Comparison of ENCODE assay signal across 19 cellular contexts in the genomic region with DNA sequence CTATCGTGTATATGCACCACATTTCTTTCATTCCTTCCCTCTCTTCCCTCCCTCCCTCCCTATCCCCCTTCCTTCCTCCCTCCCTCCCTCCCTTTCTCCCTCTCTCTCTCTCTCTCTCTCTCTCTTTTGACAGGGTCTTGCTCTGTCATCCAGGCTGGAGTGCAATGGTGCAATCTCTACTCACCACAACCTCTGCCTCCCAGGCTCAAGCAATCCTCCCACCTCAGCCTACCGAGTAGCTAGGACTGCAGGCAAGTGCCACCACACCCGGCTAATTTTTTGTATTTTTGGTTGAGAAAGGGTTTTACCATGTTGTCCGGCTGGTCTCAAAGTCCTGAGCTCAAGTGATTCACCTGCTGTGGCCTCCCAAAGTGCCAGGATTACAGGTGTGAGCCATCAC. TPM values are rescaled to one million over a fixed set of nuclear protein-coding genes. Genes with fewer than 3 reads are reported as not detected.
A peak's percentile ranks its signal among the peaks of the same experiment; 100 is the strongest.
DNase-seq lines count a peak whose midpoint lies in the region; ATAC-seq and TF ChIP-seq lines count a peak whose summit lies in the region.
"Had no signal": no experiment of that assay in that cellular context is flagged by ENCODE, and none has a peak within 500 bp of the region (broad histone marks: within the 10 kb centered on the region; RNA-seq: fewer than 3 reads in every experiment).

No MANE protein-coding gene starts in this region.

- no peaks in the 10 kb centered on the region for H3K27me3 ChIP-seq in CD8-positive, alpha-beta memory T cell (ENCODE audit: insufficient read depth, low read length, poor library complexity, severe bottlenecking)
- no peaks in the 10 kb centered on the region for H3K27me3 ChIP-seq in upper lobe of right lung
- H3K27me3 ChIP-seq: upper lobe of left lung had no signal

- DNase-seq in activated CD4-positive, alpha-beta T cell treated with anti-CD3 and anti-CD28 coated beads, Interleukin-2, amount 10 ng/mL, durations not matched to agents 7 days and 5 days, result no peak
- no peak for DNase-seq in activated CD4-positive, alpha-beta T cell treated with anti-CD3 and anti-CD28 coated beads for 4 hours
- DNase-seq in CD8-positive, alpha-beta memory T cell, result no peak
- DNase-seq in activated T-helper 2 cell treated with anti-CD3 and anti-CD28 coated beads, Interferon-gamma antibody, Interleukin-2, Interleukin-4, amounts not matched to agents 10 μg/mL and 5 μg/mL and 100 μg/mL, durations not matched to agents 14 hours and 24 hours and 36 hours (ENCODE audit: low spot score), result no peak
- no peak for DNase-seq in natural killer cell treated with Interleukin-12 subunit alpha and Interleukin-12 subunit beta and Interleukin-15 and Interleukin-18, amount 100 ng/mL, for 72 hours (ENCODE audit: low spot score)
- no peak for DNase-seq in inferior parietal cortex (ENCODE audit: extremely low spot score)
- DNase-seq in upper lobe of right lung, result no peak
- DNase-seq: amniotic stem cell; central memory CD4-positive, alpha-beta T cell; effector CD8-positive, alpha-beta T cell; KG1; lower lobe of right lung; NCI-H1105 treated with DMSO at 0.1 percent for 48 hours; NCI-H748 treated with DMSO at 0.1 percent for 48 hours; PC-9; upper lobe of left lung had no signal

- ATAC-seq in natural killer cell treated with Interleukin-12 subunit alpha and Interleukin-12 subunit beta and Interleukin-15 and Interleukin-18, amount 100 ng/mL, for 72 hours, result no peak
- ATAC-seq in GM18868 (IDR thresholded peaks at IDR 0.05; ENCODE audit: unreplicated experiment) (no peak), upper lobe of right lung (no peak)

- H3K36me3 ChIP-seq in CD8-positive, alpha-beta memory T cell (ENCODE audit: insufficient read depth, low read length), result no peaks in the 10 kb centered on the region
- H3K36me3 ChIP-seq in upper lobe of right lung, result no peaks in the 10 kb centered on the region
- H3K36me3 ChIP-seq: HAP-1, lower lobe of right lung, upper lobe of left lung had no signal

- H3K27ac ChIP-seq in CD8-positive, alpha-beta memory T cell (ENCODE audit: low read depth, low read length), result no peak overlapping the region
- H3K27ac ChIP-seq in upper lobe of right lung, result no peak overlapping the region
- H3K27ac ChIP-seq: PC-9, SK-N-MC had no signal

- H3K4me1 ChIP-seq in CD8-positive, alpha-beta memory T cell (ENCODE audit: insufficient read depth, low read length), result peaks cover 9% of the 10 kb centered on the region
- H3K4me1 ChIP-seq in upper lobe of right lung, result peaks cover 8% of the 10 kb centered on the region

- H3K27me3 Mint-ChIP-seq in activated CD4-positive, alpha-beta T cell treated with anti-CD3 and anti-CD28 coated beads, Interleukin-2, amount 10 ng/mL, durations not matched to agents 7 days and 5 days, result peaks cover 8% of the 10 kb centered on the region
- H3K27me3 Mint-ChIP-seq in CD8-positive, alpha-beta memory T cell, result peaks cover 4 to 12% of the 10 kb centered on the region in 2 donors
- H3K27me3 Mint-ChIP-seq in activated T-helper 2 cell treated with anti-CD3 and anti-CD28 coated beads, Interferon-gamma antibody, Interleukin-2, Interleukin-4, amounts not matched to agents 10 μg/mL and 5 μg/mL and 100 μg/mL, durations not matched to agents 14 hours and 24 hours and 36 hours (ENCODE audit: low read depth), result peaks cover 35% of the 10 kb centered on the region
- H3K27me3 Mint-ChIP-seq in natural killer cell treated with Interleukin-12 subunit alpha and Interleukin-12 subunit beta and Interleukin-15 and Interleukin-18, amount 100 ng/mL, for 72 hours, result no peaks in the 10 kb centered on the region

- peaks cover 12% of the 10 kb centered on the region for H3K4me1 Mint-ChIP-seq in activated CD4-positive, alpha-beta T cell treated with anti-CD3 and anti-CD28 coated beads, Interleukin-2, amount 10 ng/mL, durations not matched to agents 7 days and 5 days
- H3K4me1 Mint-ChIP-seq in CD8-positive, alpha-beta memory T cell, result peaks cover 21 to 31% (median 24%) of the 10 kb centered on the region in 3 donors
- H3K4me1 Mint-ChIP-seq in activated T-helper 2 cell treated with anti-CD3 and anti-CD28 coated beads, Interferon-gamma antibody, Interleukin-2, Interleukin-4, amounts not matched to agents 10 μg/mL and 5 μg/mL and 100 μg/mL, durations not matched to agents 14 hours and 24 hours and 36 hours (ENCODE audit: low read depth), result peaks cover 16% of the 10 kb centered on the region
- peaks cover 17 to 23% of the 10 kb centered on the region in 2 donors for H3K4me1 Mint-ChIP-seq in natural killer cell treated with Interleukin-12 subunit alpha and Interleukin-12 subunit beta and Interleukin-15 and Interleukin-18, amount 100 ng/mL, for 72 hours (ENCODE audit: low read depth in 2 of 2)

- H3K4me3 ChIP-seq in CD8-positive, alpha-beta memory T cell (ENCODE audit: low read length), result no peak overlapping the region
- H3K4me3 ChIP-seq in upper lobe of right lung, result no peak overlapping the region

- H3K36me3 Mint-ChIP-seq in activated CD4-positive, alpha-beta T cell treated with anti-CD3 and anti-CD28 coated beads, Interleukin-2, amount 10 ng/mL, durations not matched to agents 7 days and 5 days (ENCODE audit: low read depth), result peaks cover 7% of the 10 kb centered on the region
- peaks cover 0 to 9% (median 4%) of the 10 kb centered on the region in 3 donors for H3K36me3 Mint-ChIP-seq in CD8-positive, alpha-beta memory T cell
- peaks cover 10% of the 10 kb centered on the region for H3K36me3 Mint-ChIP-seq in activated T-helper 2 cell treated with anti-CD3 and anti-CD28 coated beads, Interferon-gamma antibody, Interleukin-2, Interleukin-4, amounts not matched to agents 10 μg/mL and 5 μg/mL and 100 μg/mL, durations not matched to agents 14 hours and 24 hours and 36 hours (ENCODE audit: low read depth)
- peaks cover 5% of the 10 kb centered on the region for H3K36me3 Mint-ChIP-seq in natural killer cell treated with Interleukin-12 subunit alpha and Interleukin-12 subunit beta and Interleukin-15 and Interleukin-18, amount 100 ng/mL, for 72 hours

- peaks cover 16% of the 10 kb centered on the region for H3K9me3 Mint-ChIP-seq in activated CD4-positive, alpha-beta T cell treated with anti-CD3 and anti-CD28 coated beads, Interleukin-2, amount 10 ng/mL, durations not matched to agents 7 days and 5 days
- peaks cover 0 to 9% (median 4%) of the 10 kb centered on the region in 5 donors for H3K9me3 Mint-ChIP-seq in CD8-positive, alpha-beta memory T cell
- H3K9me3 Mint-ChIP-seq in activated T-helper 2 cell treated with anti-CD3 and anti-CD28 coated beads, Interferon-gamma antibody, Interleukin-2, Interleukin-4, amounts not matched to agents 10 μg/mL and 5 μg/mL and 100 μg/mL, durations not matched to agents 14 hours and 24 hours and 36 hours, result peaks cover 14% of the 10 kb centered on the region
- peaks cover 4% of the 10 kb centered on the region for H3K9me3 Mint-ChIP-seq in natural killer cell treated with Interleukin-12 subunit alpha and Interleukin-12 subunit beta and Interleukin-15 and Interleukin-18, amount 100 ng/mL, for 72 hours

- POLR2A ChIA-PET in activated CD4-positive, alpha-beta T cell treated with anti-CD3 and anti-CD28 coated beads, Interleukin-2, amount 10 ng/mL, durations not matched to agents 7 days and 5 days (lab: Charles Lee), result no interaction called here
- POLR2A ChIA-PET in CD8-positive, alpha-beta memory T cell (lab: Charles Lee), result interaction anchor here (1.8 kb wide), 1 partner anchor 10 kb away, joined by 8 read pairs; a partner anchor contains a TSS

- CTCF ChIA-PET in activated CD4-positive, alpha-beta T cell treated with anti-CD3 and anti-CD28 coated beads, Interleukin-2, amount 10 ng/mL, durations not matched to agents 7 days and 5 days (lab: Charles Lee), result interaction anchor here (0.7 kb wide), 1 partner anchor 236 kb away, joined by 4 read pairs; no protein-coding TSS in a partner anchor
- CTCF ChIA-PET in CD8-positive, alpha-beta memory T cell (lab: Charles Lee), result interaction anchor here (3.2 kb wide), 1 partner anchor 10 kb away, joined by 14 read pairs; a partner anchor contains a TSS

- intact Hi-C loops in activated T-helper 2 cell treated with anti-CD3 and anti-CD28 coated beads, Interferon-gamma antibody, Interleukin-2, Interleukin-4, amounts not matched to agents 10 μg/mL and 5 μg/mL and 100 μg/mL, durations not matched to agents 14 hours and 24 hours and 36 hours (cut with micrococcal nuclease), result no loop called here
- intact Hi-C loops in upper lobe of right lung (cut with DNase I), result no loop called here

- H3K9me3 ChIP-seq in CD8-positive, alpha-beta memory T cell (ENCODE audit: low read length), result peaks cover 4% of the 10 kb centered on the region
- no peaks in the 10 kb centered on the region for H3K9me3 ChIP-seq in upper lobe of right lung
- H3K9me3 ChIP-seq: lower lobe of right lung had no signal

- H3K4me3 Mint-ChIP-seq in activated CD4-positive, alpha-beta T cell treated with anti-CD3 and anti-CD28 coated beads, Interleukin-2, amount 10 ng/mL, durations not matched to agents 7 days and 5 days, result peak overlapping the region; percentile 37
- peak overlapping the region; percentile 62 to 94 (median 88) for H3K4me3 Mint-ChIP-seq in CD8-positive, alpha-beta memory T cell
- peak overlapping the region; percentile 81 for H3K4me3 Mint-ChIP-seq in activated T-helper 2 cell treated with anti-CD3 and anti-CD28 coated beads, Interferon-gamma antibody, Interleukin-2, Interleukin-4, amounts not matched to agents 10 μg/mL and 5 μg/mL and 100 μg/mL, durations not matched to agents 14 hours and 24 hours and 36 hours (ENCODE audit: low read depth)
- H3K4me3 Mint-ChIP-seq in natural killer cell treated with Interleukin-12 subunit alpha and Interleukin-12 subunit beta and Interleukin-15 and Interleukin-18, amount 100 ng/mL, for 72 hours, result peak overlapping the region; percentile 87

- TF ChIP-seq CTCF in upper lobe of right lung (IDR thresholded peaks at IDR 0.05), result no peak

- no peak overlapping the region for H3K27ac Mint-ChIP-seq in activated CD4-positive, alpha-beta T cell treated with anti-CD3 and anti-CD28 coated beads, Interleukin-2, amount 10 ng/mL, durations not matched to agents 7 days and 5 days
- peak overlapping the region in 3 of 8 donors; percentile 33 to 81 (median 68) for H3K27ac Mint-ChIP-seq in CD8-positive, alpha-beta memory T cell
- H3K27ac Mint-ChIP-seq in activated T-helper 2 cell treated with anti-CD3 and anti-CD28 coated beads, Interferon-gamma antibody, Interleukin-2, Interleukin-4, amounts not matched to agents 10 μg/mL and 5 μg/mL and 100 μg/mL, durations not matched to agents 14 hours and 24 hours and 36 hours, result no peak overlapping the region
- peak overlapping the region; percentile 50 to 57 for H3K27ac Mint-ChIP-seq in natural killer cell treated with Interleukin-12 subunit alpha and Interleukin-12 subunit beta and Interleukin-15 and Interleukin-18, amount 100 ng/mL, for 72 hours

RNA-seq across cellular contexts. Expression of a gene that starts 1.1 kb away (rescaled TPM):
- total RNA-seq in activated CD4-positive, alpha-beta T cell treated with anti-CD3 and anti-CD28 coated beads, Interleukin-2, amount 10 ng/mL, durations not matched to agents 7 days and 5 days, result 1 to 10 TPM; 5.6 to 5.9 TPM
- total RNA-seq in CD8-positive, alpha-beta memory T cell, result 10 to 100 TPM; 16.8 to 17.5 TPM
- 9.0 TPM for polyA plus RNA-seq in CD8-positive, alpha-beta memory T cell
- total RNA-seq in activated T-helper 2 cell treated with anti-CD3 and anti-CD28 coated beads, Interferon-gamma antibody, Interleukin-2, Interleukin-4, amounts not matched to agents 10 μg/mL and 5 μg/mL and 100 μg/mL, durations not matched to agents 14 hours and 24 hours and 36 hours, result 10.9 and 11.2 TPM in 2 replicates
- total RNA-seq in natural killer cell treated with Interleukin-12 subunit alpha and Interleukin-12 subunit beta and Interleukin-15 and Interleukin-18, amount 100 ng/mL, for 72 hours, result 10 to 100 TPM in 1 of 2 donors, 1 to 10 TPM in 1; 7.0 to 18.5 TPM
- total RNA-seq in upper lobe of right lung, result 26.7 TPM

RNA-seq across cellular contexts. Expression of a gene that starts 10.0 kb away (rescaled TPM):
- 10 to 100 TPM in 1 of 2 experiments, 1 to 10 TPM in 1; 9.7 to 10.1 TPM for total RNA-seq in activated CD4-positive, alpha-beta T cell treated with anti-CD3 and anti-CD28 coated beads, Interleukin-2, amount 10 ng/mL, durations not matched to agents 7 days and 5 days
- total RNA-seq in CD8-positive, alpha-beta memory T cell, result 1 to 10 TPM; 4.7 to 4.9 TPM
- 5.2 TPM for polyA plus RNA-seq in CD8-positive, alpha-beta memory T cell
- 2.3 and 2.8 TPM in 2 replicates for total RNA-seq in activated T-helper 2 cell treated with anti-CD3 and anti-CD28 coated beads, Interferon-gamma antibody, Interleukin-2, Interleukin-4, amounts not matched to agents 10 μg/mL and 5 μg/mL and 100 μg/mL, durations not matched to agents 14 hours and 24 hours and 36 hours
- total RNA-seq in natural killer cell treated with Interleukin-12 subunit alpha and Interleukin-12 subunit beta and Interleukin-15 and Interleukin-18, amount 100 ng/mL, for 72 hours, result 1 to 10 TPM; 1.8 to 4.1 TPM
- total RNA-seq in upper lobe of right lung, result 28.3 TPM

Comparison
In these comparisons a context has a peak if more than half of its experiments do, and no peak if none do; other contexts are left out.
1. H3K27ac Mint-ChIP-seq: peak in natural killer cell treated with Interleukin-12 subunit alpha and Interleukin-12 subunit beta and Interleukin-15 and Interleukin-18, amount 100 ng/mL, for 72 hours (2 of 2); none in activated CD4-positive, alpha-beta T cell treated with anti-CD3 and anti-CD28 coated beads, Interleukin-2, amount 10 ng/mL, durations not matched to agents 7 days and 5 days (single experiment) and activated T-helper 2 cell treated with anti-CD3 and anti-CD28 coated beads, Interferon-gamma antibody, Interleukin-2, Interleukin-4, amounts not matched to agents 10 μg/mL and 5 μg/mL and 100 μg/mL, durations not matched to agents 14 hours and 24 hours and 36 hours (single experiment).
2. H3K4me3 Mint-ChIP-seq: peak in every context shown above with its lines; median percentile 88 in CD8-positive, alpha-beta memory T cell; 87 in natural killer cell treated with Interleukin-12 subunit alpha and Interleukin-12 subunit beta and Interleukin-15 and Interleukin-18, amount 100 ng/mL, for 72 hours; 81 in activated T-helper 2 cell treated with anti-CD3 and anti-CD28 coated beads, Interferon-gamma antibody, Interleukin-2, Interleukin-4, amounts not matched to agents 10 μg/mL and 5 μg/mL and 100 μg/mL, durations not matched to agents 14 hours and 24 hours and 36 hours; 37 in activated CD4-positive, alpha-beta T cell treated with anti-CD3 and anti-CD28 coated beads, Interleukin-2, amount 10 ng/mL, durations not matched to agents 7 days and 5 days.